12 cellular contexts compared by ENCODE assay signal in genomic region chr2:217279571-217279970, GRCh38.
DNase-seq lines count a peak whose midpoint lies in the region; ATAC-seq and TF ChIP-seq lines count a peak whose summit lies in the region.
"Had no signal": no experiment of that assay in that cellular context is flagged by ENCODE, and none has a peak within 500 bp of the region (broad histone marks: within the 10 kb centered on the region; RNA-seq: fewer than 3 reads in every experiment).

No MANE protein-coding gene starts in this region.

- no peak overlapping the region for H3K4me3 Mint-ChIP-seq in nephron

- no peaks in the 10 kb centered on the region for H3K9me3 Mint-ChIP-seq in nephron

- POLR2A ChIA-PET in AG04450 (lab: Yijun Ruan, JAX): interaction anchor here (0.6 to 1.4 kb wide), 9 partner anchors 49 to 586 kb away, joined by 3 to 9 read pairs (median 4); partner anchors contain the start of gene IGFBP5

- H3K4me3 ChIP-seq in AG04450 (ENCODE audit: low read depth, low read length) (no peak overlapping the region), epithelial cell of esophagus (ENCODE audit: low read length) (no peak overlapping the region), dorsolateral prefrontal cortex (no peak overlapping the region)
- H3K4me3 ChIP-seq: right lobe of liver had no signal

- peaks cover 50% of the 10 kb centered on the region for H3K4me1 Mint-ChIP-seq in nephron

- CTCF ChIA-PET in AG04450 (lab: Charles Lee): no interaction called here

- ATAC-seq in GM19452 (IDR thresholded peaks at IDR 0.05; ENCODE audit: unreplicated experiment): no peak
- ATAC-seq: right lobe of liver had no signal

- peaks cover 5% of the 10 kb centered on the region for H3K27me3 Mint-ChIP-seq in nephron (ENCODE audit: low read depth)

- intact Hi-C loops in dorsolateral prefrontal cortex (cut with DNase I): loop anchor here in 1 of 2 donors (10.0 kb wide), 1 partner anchor 115 kb away; no protein-coding TSS in a partner anchor

- H3K27me3 ChIP-seq in AG04450 (ENCODE audit: control insufficient read depth, insufficient read depth, low read length): no peaks in the 10 kb centered on the region
- H3K27me3 ChIP-seq in dorsolateral prefrontal cortex: no peaks in the 10 kb centered on the region
- H3K27me3 ChIP-seq: right lobe of liver had no signal

- TF ChIP-seq CTCF in AG04450 (IDR thresholded peaks at IDR 0.05; ENCODE audit: low read depth, low read length): no peak
- no peak for TF ChIP-seq CTCF in epithelial cell of esophagus (IDR thresholded peaks at IDR 0.05; ENCODE audit: insufficient read depth, low read depth, low read length, missing control alignments)
- no peak for TF ChIP-seq CTCF in nephron (IDR thresholded peaks at IDR 0.05; ENCODE audit: unreplicated experiment in 3 of 3)
- no peak for TF ChIP-seq CTCF in dorsolateral prefrontal cortex (IDR thresholded peaks at IDR 0.05 in 54 of 56, conservative IDR thresholded peaks at IDR 0.05 in 2 of 56; ENCODE audit: low read depth in 1 of 56, partially characterized antibody in 56 of 56)

- H3K27ac ChIP-seq in AG04450 (ENCODE audit: low read depth, low read length) (peak overlapping the region; percentile 97), dorsolateral prefrontal cortex (no peak overlapping the region)
- H3K27ac ChIP-seq: C4-2B, right lobe of liver had no signal

- DNase-seq in AG04450 (ENCODE audit: low read depth, low spot score): peak; percentile 80
- DNase-seq in NCI-H226: peak; percentile 66
- peak; percentile 55 for DNase-seq in epithelial cell of esophagus (ENCODE audit: low read depth)
- DNase-seq in NCI-H82 treated with DMSO at 0.1 percent for 48 hours (lab: John Stamatoyannopoulos, UW; ENCODE audit: unreplicated experiment): no peak
- DNase-seq in dorsolateral prefrontal cortex: no peak
- no peak for DNase-seq in NCI-H146 (lab: John Stamatoyannopoulos, UW)
- DNase-seq: activated T-cell treated with anti-CD3 and anti-CD28 coated beads, Interleukin-2, amount 50 U/mL, for 48 hours; NCI-H748 treated with DMSO at 0.1 percent for 48 hours; right lobe of liver had no signal

- peak overlapping the region in 2 of 3 experiments; percentile 64 to 66 for H3K27ac Mint-ChIP-seq in nephron

- H3K36me3 Mint-ChIP-seq in nephron (ENCODE audit: low read depth): no peaks in the 10 kb centered on the region

- no peaks in the 10 kb centered on the region for H3K9me3 ChIP-seq in AG04450 (ENCODE audit: control insufficient read depth, insufficient read depth, low read length)
- H3K9me3 ChIP-seq: right lobe of liver had no signal

Comparison
In these comparisons a context has a peak if more than half of its experiments do, and no peak if none do; other contexts are left out.
1. DNase-seq: peak in AG04450 (single experiment), NCI-H226 (single experiment) and epithelial cell of esophagus (single experiment); none in NCI-H82 treated with DMSO at 0.1 percent for 48 hours (single experiment), dorsolateral prefrontal cortex (0 of 10) and NCI-H146 (single experiment).